ENCODE assay signal across 19 cellular contexts in the genomic region with DNA sequence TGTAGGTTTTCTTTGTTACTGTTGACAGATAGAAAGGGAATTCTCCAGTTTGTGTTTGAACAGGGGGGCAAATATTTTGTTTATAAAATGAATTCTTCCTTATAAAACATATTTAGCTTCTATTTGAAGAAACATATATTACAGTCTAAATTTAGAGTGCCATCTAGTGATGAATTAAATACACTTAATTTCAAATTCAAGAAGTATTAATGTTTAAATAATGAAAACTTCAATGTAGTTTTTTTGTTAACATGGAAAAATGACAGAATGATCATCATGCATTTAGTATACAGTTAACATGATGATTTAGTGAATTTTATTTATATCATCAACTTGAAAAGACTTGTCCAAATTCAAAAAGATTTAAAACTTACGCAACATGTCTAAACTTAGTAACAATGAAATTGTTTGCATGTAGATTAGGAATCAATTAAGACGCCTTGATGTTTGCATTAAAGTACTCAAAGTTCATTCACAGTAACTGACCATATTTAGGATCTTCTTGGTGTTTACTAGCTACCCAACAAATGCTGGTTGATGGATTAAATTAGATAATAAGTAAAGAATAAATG.
DNase-seq lines count a peak whose midpoint lies in the region; ATAC-seq, FAIRE-seq and TF ChIP-seq lines count a peak whose summit lies in the region.
"Had no signal": no experiment of that assay in that cellular context is flagged by ENCODE, and none has a peak within 500 bp of the region (broad histone marks: within the 10 kb centered on the region; RNA-seq: fewer than 3 reads in every experiment).

No MANE protein-coding gene starts in this region.

- no peaks in the 10 kb centered on the region for H3K4me1 ChIP-seq in MM.1S (ENCODE audit: low read length)
- peaks cover 0 to 4% (median 0%) of the 10 kb centered on the region in 3 donors for H3K4me1 ChIP-seq in pancreas
- peaks cover 0 to 5% (median 0%) of the 10 kb centered on the region in 3 donors for H3K4me1 ChIP-seq in esophagus squamous epithelium
- H3K4me1 ChIP-seq: adrenal gland had no signal

- ATAC-seq in pancreas = no peak
- no peak for ATAC-seq in stimulated activated naive B cell treated with anti-CD40 and anti-IgM and Interleukin-4, amounts not matched to agents 10 μg/mL and 1 μg/mL and 100 μg/mL, for 72 hours (replicated peaks)
- ATAC-seq: activated T-cell treated with anti-CD3 and anti-CD28 coated beads, Interleukin-2, amount 50 U/mL, for 4 hours; mucosa of descending colon had no signal

- FAIRE-seq in bronchial epithelial cell (lab: Jason Lieb, UNC) (no peak), pancreas (lab: Jason Lieb, UNC) (peak; percentile 88)

- H3K27me3 Mint-ChIP-seq in stimulated activated naive B cell treated with anti-CD40 and anti-IgM and Interleukin-4, amounts not matched to agents 10 μg/mL and 1 μg/mL and 100 μg/mL, for 72 hours = no peaks in the 10 kb centered on the region
- H3K27me3 Mint-ChIP-seq: progenitor cell of endocrine pancreas had no signal

- no peak overlapping the region for H3K4me3 Mint-ChIP-seq in stimulated activated naive B cell treated with anti-CD40 and anti-IgM and Interleukin-4, amounts not matched to agents 10 μg/mL and 1 μg/mL and 100 μg/mL, for 72 hours
- H3K4me3 Mint-ChIP-seq: activated T-cell treated with anti-CD3 and anti-CD28 coated beads, Interleukin-2, amount 50 U/mL, for 4 hours had no signal

- TF ChIP-seq CTCF in MM.1S (IDR thresholded peaks at IDR 0.05; ENCODE audit: low read length) (peak; percentile 20; the same call in 1 of the 2 replicates), bronchial epithelial cell (IDR thresholded peaks at IDR 0.05; ENCODE audit: insufficient read depth, low read length, severe bottlenecking) (no peak), pancreas (IDR thresholded peaks at IDR 0.05) (peak in 1 of 4 donors; percentile 10), esophagus squamous epithelium (IDR thresholded peaks at IDR 0.05) (peak in 1 of 6 experiments; percentile 11)

- H3K9me2 ChIP-seq in MM.1S (replicated peaks; ENCODE audit: insufficient read depth, low read length) = no peaks in the 10 kb centered on the region

- H3K9ac ChIP-seq in MM.1S (ENCODE audit: low read length) = no peak overlapping the region

- no peaks in the 10 kb centered on the region for H3K9me3 ChIP-seq in MM.1S (replicated peaks; ENCODE audit: insufficient read depth, low read length)
- H3K9me3 ChIP-seq in pancreas = no peaks in the 10 kb centered on the region
- no peaks in the 10 kb centered on the region for H3K9me3 ChIP-seq in esophagus squamous epithelium
- H3K9me3 ChIP-seq: adrenal gland, mucosa of descending colon, upper lobe of left lung had no signal

- DNase-seq in NCI-H510A treated with DMSO at 0.1 percent for 48 hours (lab: John Stamatoyannopoulos, UW) (peak; percentile 9), NCI-H510A (lab: John Stamatoyannopoulos, UW) (no peak), MM.1S (no peak), bronchial epithelial cell (ENCODE audit: low read depth) (peak; percentile 24), pancreas (no peak), HT-29 (ENCODE audit: low spot score) (no peak), esophagus squamous epithelium (lab: John Stamatoyannopoulos, UW) (no peak)
- no peak for DNase-seq in stimulated activated naive B cell treated with anti-CD40 and anti-IgM and Interleukin-4, amounts not matched to agents 10 μg/mL and 1 μg/mL and 100 μg/mL, for 72 hours
- DNase-seq: activated CD4-positive, alpha-beta T cell treated with anti-CD3 and anti-CD28 coated beads for 4 hours; activated T-cell treated with anti-CD3 and anti-CD28 coated beads, Interleukin-2, amount 50 U/mL, for 4 hours; adrenal gland; foreskin melanocyte; islet precursor cell; mucosa of descending colon; NCI-H2029 treated with DMSO at 0.1 percent for 48 hours; stimulated activated CD4-positive, alpha-beta T cell treated with anti-CD3 and anti-CD28 coated beads, Interleukin-1b, Interleukin-23, amount 100 ng/mL, for 48 hours; stimulated activated CD8-positive, alpha-beta memory T cell treated with anti-CD3 and anti-CD28 coated beads, Interleukin-4, amount 100 ng/mL, for 48 hours; upper lobe of left lung had no signal

- intact Hi-C loops in pancreas (cut with DNase I) (no loop called here), esophagus squamous epithelium (cut with DNase I) (no loop called here)

- no peaks in the 10 kb centered on the region for H3F3A ChIP-seq in MM.1S (ENCODE audit: insufficient read depth, low read length)

- no peaks in the 10 kb centered on the region for H3K36me3 ChIP-seq in MM.1S (replicated peaks; ENCODE audit: insufficient read depth, low read length)
- H3K36me3 ChIP-seq in bronchial epithelial cell (ENCODE audit: control insufficient read depth, insufficient read depth, low read length) = no peaks in the 10 kb centered on the region
- no peaks in the 10 kb centered on the region for H3K36me3 ChIP-seq in pancreas
- H3K36me3 ChIP-seq in esophagus squamous epithelium = no peaks in the 10 kb centered on the region
- H3K36me3 ChIP-seq: adrenal gland, upper lobe of left lung had no signal

- no peaks in the 10 kb centered on the region for H4K20me1 ChIP-seq in MM.1S (ENCODE audit: insufficient read depth, low read length)

- 35% methylated on average over 2 of the region's 2 CpGs for WGBS in pancreas, 2 donors
- WGBS in esophagus squamous epithelium, 2 donors = 24 to 39% methylated on average over 2 of the region's 2 CpGs

- H3K79me2 ChIP-seq in MM.1S (ENCODE audit: low read length) = no peaks in the 10 kb centered on the region

- H3K4me3 ChIP-seq in MM.1S (ENCODE audit: low read length) (no peak overlapping the region), bronchial epithelial cell (ENCODE audit: low read depth, low read length) (no peak overlapping the region), pancreas (no peak overlapping the region), esophagus squamous epithelium (no peak overlapping the region)
- H3K4me3 ChIP-seq: adrenal gland, mucosa of descending colon, upper lobe of left lung had no signal

- no peak overlapping the region for H3K27ac Mint-ChIP-seq in stimulated activated naive B cell treated with anti-CD40 and anti-IgM and Interleukin-4, amounts not matched to agents 10 μg/mL and 1 μg/mL and 100 μg/mL, for 72 hours
- H3K27ac Mint-ChIP-seq: progenitor cell of endocrine pancreas had no signal

- no peak overlapping the region for H2AFZ ChIP-seq in MM.1S (ENCODE audit: low read length)

- H3K9me3 Mint-ChIP-seq in stimulated activated naive B cell treated with anti-CD40 and anti-IgM and Interleukin-4, amounts not matched to agents 10 μg/mL and 1 μg/mL and 100 μg/mL, for 72 hours = peaks cover 0 to 1% of the 10 kb centered on the region in 2 donors
- H3K9me3 Mint-ChIP-seq: activated T-cell treated with anti-CD3 and anti-CD28 coated beads, Interleukin-2, amount 50 U/mL, for 4 hours had no signal

- H3K4me1 Mint-ChIP-seq in stimulated activated naive B cell treated with anti-CD40 and anti-IgM and Interleukin-4, amounts not matched to agents 10 μg/mL and 1 μg/mL and 100 μg/mL, for 72 hours = no peaks in the 10 kb centered on the region

- no peaks in the 10 kb centered on the region for H3K27me3 ChIP-seq in MM.1S (replicated peaks; ENCODE audit: insufficient read depth, low read length)
- H3K27me3 ChIP-seq in bronchial epithelial cell (ENCODE audit: control insufficient read depth, insufficient read depth, low read length) = no peaks in the 10 kb centered on the region
- H3K27me3 ChIP-seq in pancreas = peaks cover 0 to 5% (median 0%) of the 10 kb centered on the region in 4 donors
- no peaks in the 10 kb centered on the region for H3K27me3 ChIP-seq in esophagus squamous epithelium
- H3K27me3 ChIP-seq: adrenal gland, upper lobe of left lung had no signal

- H3K27ac ChIP-seq in MM.1S (ENCODE audit: low read length) = no peak overlapping the region
- H3K27ac ChIP-seq in pancreas = no peak overlapping the region
- no peak overlapping the region for H3K27ac ChIP-seq in esophagus squamous epithelium
- H3K27ac ChIP-seq: adrenal gland, upper lobe of left lung had no signal

- no peak for TF ChIP-seq POLR2A in esophagus squamous epithelium (IDR thresholded peaks at IDR 0.05)

- H3K4me2 ChIP-seq in MM.1S (ENCODE audit: low read depth, low read length) = no peak overlapping the region

- H3K36me3 Mint-ChIP-seq in stimulated activated naive B cell treated with anti-CD40 and anti-IgM and Interleukin-4, amounts not matched to agents 10 μg/mL and 1 μg/mL and 100 μg/mL, for 72 hours = no peaks in the 10 kb centered on the region

Comparison
In these comparisons a context has a peak if more than half of its experiments do, and no peak if none do; other contexts are left out.
1. DNase-seq: peak in NCI-H510A treated with DMSO at 0.1 percent for 48 hours (single experiment) and bronchial epithelial cell (single experiment); none in NCI-H510A (single experiment), MM.1S (single experiment), pancreas (0 of 6), stimulated activated naive B cell treated with anti-CD40 and anti-IgM and Interleukin-4, amounts not matched to agents 10 μg/mL and 1 μg/mL and 100 μg/mL, for 72 hours (single experiment), HT-29 (single experiment) and esophagus squamous epithelium (single experiment).